Comparison of ENCODE assay signal across 8 cellular contexts in genomic region chr5:317086-317811, GRCh38. TPM values are rescaled to one million over a fixed set of nuclear protein-coding genes. Genes with fewer than 3 reads are reported as not detected.
A peak's percentile ranks its signal among the peaks of the same experiment; 100 is the strongest.
DNase-seq lines count a peak whose midpoint lies in the region; ATAC-seq, FAIRE-seq and TF ChIP-seq lines count a peak whose summit lies in the region.

No MANE protein-coding gene starts in this region.

- H3K36me3 Mint-ChIP-seq in WTC11 (peaks cover 8% of the 10 kb centered on the region), progenitor cell of endocrine pancreas (ENCODE audit: insufficient read depth) (peaks cover 5% of the 10 kb centered on the region)

- H3K4me1 Mint-ChIP-seq in WTC11 (peaks cover 6% of the 10 kb centered on the region), progenitor cell of endocrine pancreas (ENCODE audit: low read depth) (no peaks in the 10 kb centered on the region)

- H3K9me3 ChIP-seq in BE2C = no peaks in the 10 kb centered on the region

- CTCF ChIA-PET in WTC11 (lab: Charles Lee) = interaction anchor here (0.5 to 2.3 kb wide), 43 partner anchors 9 to 212 kb away, joined by 3 to 48 read pairs (median 4); partner anchors contain the start of genes CCDC127, PDCD6 and SDHA

- H3K27ac Mint-ChIP-seq in WTC11 = no peak overlapping the region
- H3K27ac Mint-ChIP-seq in progenitor cell of endocrine pancreas = no peak overlapping the region

- peak; percentile 82 for TF ChIP-seq CTCF in BE2C (IDR thresholded peaks at IDR 0.05; ENCODE audit: low read depth, low read length)
- peak; percentile 48; the same call in 1 of the 2 replicates for TF ChIP-seq CTCF in WTC11 (IDR thresholded peaks at IDR 0.05)
- TF ChIP-seq CTCF in fibroblast of the aortic adventitia (IDR thresholded peaks at IDR 0.05; ENCODE audit: insufficient read depth, low read length) = peak; percentile 73
- TF ChIP-seq CTCF in progenitor cell of endocrine pancreas (IDR thresholded peaks at IDR 0.05; ENCODE audit: unreplicated experiment) = peak; percentile 76

- POLR2A ChIA-PET in WTC11 (lab: Charles Lee) = interaction anchor here (0.6 to 0.9 kb wide), 3 partner anchors 46 to 114 kb away, joined by 3 read pairs; partner anchors contain the start of gene PDCD6

- DNase-seq in BE2C (peak; percentile 82), GM18507 (ENCODE audit: extremely low spot score, insufficient read length, low read depth) (peak; percentile 80), NCI-H1436 (lab: John Stamatoyannopoulos, UW) (peak; percentile 75), WTC11 (ENCODE audit: low spot score) (peak; percentile 82), fibroblast of the aortic adventitia (ENCODE audit: low read depth) (peak; percentile 59), progenitor cell of endocrine pancreas (ENCODE audit: low spot score, unreplicated experiment) (peak; percentile 63), NK-92 (lab: John Stamatoyannopoulos, UW; ENCODE audit: unreplicated experiment) (no peak)

- H3K27me3 Mint-ChIP-seq in WTC11 (ENCODE audit: low read depth) (peaks cover 34% of the 10 kb centered on the region), progenitor cell of endocrine pancreas (peaks cover 24% of the 10 kb centered on the region)

- H3K9me3 Mint-ChIP-seq in WTC11 = no peaks in the 10 kb centered on the region
- no peaks in the 10 kb centered on the region for H3K9me3 Mint-ChIP-seq in progenitor cell of endocrine pancreas (ENCODE audit: low read depth)

- H3K4me3 ChIP-seq in BE2C (ENCODE audit: low read depth, low read length) (no peak overlapping the region), fibroblast of the aortic adventitia (ENCODE audit: low read depth, low read length) (no peak overlapping the region)

- peaks cover 14% of the 10 kb centered on the region; the same call in 1 of the 2 replicates for H3K36me3 ChIP-seq in BE2C

- H3K4me1 ChIP-seq in BE2C = peaks cover 12% of the 10 kb centered on the region

- FAIRE-seq in GM18507 (lab: Jason Lieb, UNC) = peak; percentile 93

- ATAC-seq in HG02798 (IDR thresholded peaks at IDR 0.05; ENCODE audit: poor library complexity, unreplicated experiment) (peak; percentile 80), WTC11 (peak; percentile 80)

- peaks cover 34% of the 10 kb centered on the region for H3K27me3 ChIP-seq in BE2C

- H3K4me3 Mint-ChIP-seq in WTC11 (no peak overlapping the region), progenitor cell of endocrine pancreas (ENCODE audit: low read depth) (no peak overlapping the region)

TF ChIP-seq in WTC11, 78 proteins besides CTCF, POLR2A, EP300 and RAD21:
- TF ChIP-seq, protein P1, sequence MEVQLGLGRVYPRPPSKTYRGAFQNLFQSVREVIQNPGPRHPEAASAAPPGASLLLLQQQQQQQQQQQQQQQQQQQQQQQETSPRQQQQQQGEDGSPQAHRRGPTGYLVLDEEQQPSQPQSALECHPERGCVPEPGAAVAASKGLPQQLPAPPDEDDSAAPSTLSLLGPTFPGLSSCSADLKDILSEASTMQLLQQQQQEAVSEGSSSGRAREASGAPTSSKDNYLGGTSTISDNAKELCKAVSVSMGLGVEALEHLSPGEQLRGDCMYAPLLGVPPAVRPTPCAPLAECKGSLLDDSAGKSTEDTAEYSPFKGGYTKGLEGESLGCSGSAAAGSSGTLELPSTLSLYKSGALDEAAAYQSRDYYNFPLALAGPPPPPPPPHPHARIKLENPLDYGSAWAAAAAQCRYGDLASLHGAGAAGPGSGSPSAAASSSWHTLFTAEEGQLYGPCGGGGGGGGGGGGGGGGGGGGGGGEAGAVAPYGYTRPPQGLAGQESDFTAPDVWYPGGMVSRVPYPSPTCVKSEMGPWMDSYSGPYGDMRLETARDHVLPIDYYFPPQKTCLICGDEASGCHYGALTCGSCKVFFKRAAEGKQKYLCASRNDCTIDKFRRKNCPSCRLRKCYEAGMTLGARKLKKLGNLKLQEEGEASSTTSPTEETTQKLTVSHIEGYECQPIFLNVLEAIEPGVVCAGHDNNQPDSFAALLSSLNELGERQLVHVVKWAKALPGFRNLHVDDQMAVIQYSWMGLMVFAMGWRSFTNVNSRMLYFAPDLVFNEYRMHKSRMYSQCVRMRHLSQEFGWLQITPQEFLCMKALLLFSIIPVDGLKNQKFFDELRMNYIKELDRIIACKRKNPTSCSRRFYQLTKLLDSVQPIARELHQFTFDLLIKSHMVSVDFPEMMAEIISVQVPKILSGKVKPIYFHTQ (CRISPR knock-in tag; IDR thresholded peaks at IDR 0.05) = no peak
- TF ChIP-seq, protein P2, sequence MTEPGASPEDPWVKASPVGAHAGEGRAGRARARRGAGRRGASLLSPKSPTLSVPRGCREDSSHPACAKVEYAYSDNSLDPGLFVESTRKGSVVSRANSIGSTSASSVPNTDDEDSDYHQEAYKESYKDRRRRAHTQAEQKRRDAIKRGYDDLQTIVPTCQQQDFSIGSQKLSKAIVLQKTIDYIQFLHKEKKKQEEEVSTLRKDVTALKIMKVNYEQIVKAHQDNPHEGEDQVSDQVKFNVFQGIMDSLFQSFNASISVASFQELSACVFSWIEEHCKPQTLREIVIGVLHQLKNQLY (CRISPR knock-in tag; IDR thresholded peaks at IDR 0.05) = no peak
- peak; percentile 50; the same call in 1 of the 2 replicates for TF ChIP-seq ZNF423 (CRISPR knock-in tag; IDR thresholded peaks at IDR 0.05)
- TF ChIP-seq USF2 (CRISPR knock-in tag; IDR thresholded peaks at IDR 0.05) = peak; percentile 69
- TF ChIP-seq, protein P3, sequence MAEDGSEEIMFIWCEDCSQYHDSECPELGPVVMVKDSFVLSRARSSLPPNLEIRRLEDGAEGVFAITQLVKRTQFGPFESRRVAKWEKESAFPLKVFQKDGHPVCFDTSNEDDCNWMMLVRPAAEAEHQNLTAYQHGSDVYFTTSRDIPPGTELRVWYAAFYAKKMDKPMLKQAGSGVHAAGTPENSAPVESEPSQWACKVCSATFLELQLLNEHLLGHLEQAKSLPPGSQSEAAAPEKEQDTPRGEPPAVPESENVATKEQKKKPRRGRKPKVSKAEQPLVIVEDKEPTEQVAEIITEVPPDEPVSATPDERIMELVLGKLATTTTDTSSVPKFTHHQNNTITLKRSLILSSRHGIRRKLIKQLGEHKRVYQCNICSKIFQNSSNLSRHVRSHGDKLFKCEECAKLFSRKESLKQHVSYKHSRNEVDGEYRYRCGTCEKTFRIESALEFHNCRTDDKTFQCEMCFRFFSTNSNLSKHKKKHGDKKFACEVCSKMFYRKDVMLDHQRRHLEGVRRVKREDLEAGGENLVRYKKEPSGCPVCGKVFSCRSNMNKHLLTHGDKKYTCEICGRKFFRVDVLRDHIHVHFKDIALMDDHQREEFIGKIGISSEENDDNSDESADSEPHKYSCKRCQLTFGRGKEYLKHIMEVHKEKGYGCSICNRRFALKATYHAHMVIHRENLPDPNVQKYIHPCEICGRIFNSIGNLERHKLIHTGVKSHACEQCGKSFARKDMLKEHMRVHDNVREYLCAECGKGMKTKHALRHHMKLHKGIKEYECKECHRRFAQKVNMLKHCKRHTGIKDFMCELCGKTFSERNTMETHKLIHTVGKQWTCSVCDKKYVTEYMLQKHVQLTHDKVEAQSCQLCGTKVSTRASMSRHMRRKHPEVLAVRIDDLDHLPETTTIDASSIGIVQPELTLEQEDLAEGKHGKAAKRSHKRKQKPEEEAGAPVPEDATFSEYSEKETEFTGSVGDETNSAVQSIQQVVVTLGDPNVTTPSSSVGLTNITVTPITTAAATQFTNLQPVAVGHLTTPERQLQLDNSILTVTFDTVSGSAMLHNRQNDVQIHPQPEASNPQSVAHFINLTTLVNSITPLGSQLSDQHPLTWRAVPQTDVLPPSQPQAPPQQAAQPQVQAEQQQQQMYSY (CRISPR knock-in tag; IDR thresholded peaks at IDR 0.05) = no peak
- TF ChIP-seq ZNF317 (CRISPR knock-in tag; IDR thresholded peaks at IDR 0.05; ENCODE audit: borderline replicate concordance, low read depth) = 0 out of 2 replicates have a peak, but pooled peaks have one; percentile 31
- no peak for TF ChIP-seq SMAD4 (CRISPR knock-in tag; IDR thresholded peaks at IDR 0.05)
- TF ChIP-seq CREB1 (CRISPR knock-in tag; IDR thresholded peaks at IDR 0.05) = no peak

RNA-seq across cellular contexts. Expression of gene AHRR, which starts 4.3 kb away (rescaled TPM):
- polyA plus RNA-seq in BE2C (2012; ENCODE audit: insufficient read depth, insufficient read length, low read depth) = 0.93 TPM
- 4.5 to 9.7 TPM (median 7.0 TPM) in 3 replicates for total RNA-seq in WTC11 (2021)
- 8.8 and 31.9 TPM in 2 replicates for total RNA-seq in fibroblast of the aortic adventitia (ENCODE audit: low replicate concordance)
- total RNA-seq in progenitor cell of endocrine pancreas = 0.69 and 1.3 TPM in 2 replicates

RNA-seq across cellular contexts. Expression of gene PDCD6, which starts 45.8 kb away (rescaled TPM):
- 303 TPM for polyA plus RNA-seq in BE2C (2012; ENCODE audit: insufficient read depth, insufficient read length, low read depth)
- total RNA-seq in WTC11 (2021) = 80.4 to 86.8 TPM (median 83.6 TPM) in 3 replicates
- 59.1 and 83.7 TPM in 2 replicates for total RNA-seq in fibroblast of the aortic adventitia (ENCODE audit: low replicate concordance)
- total RNA-seq in progenitor cell of endocrine pancreas = 79.2 and 87.2 TPM in 2 replicates
